Comparison of ENCODE assay signal across 1 cellular context in genomic region chr16:3234543-3235541, GRCh38.
A peak's percentile ranks its signal among the peaks of the same experiment; 100 is the strongest.
TF ChIP-seq lines count a peak whose summit lies in the region.

Gene ZNF200 (minus strand): TSS chr16:3235158. CDS start chr16:3233755, 1,403 bp downstream.

TF ChIP-seq in K562, 482 proteins besides CTCF, POLR2A, EP300 and RAD21 (continued from another document and continues in another):
- no peak for TF ChIP-seq HBP1 (CRISPR knock-in tag; IDR thresholded peaks at IDR 0.05)
- no peak; the same call in 1 of the 2 replicates for TF ChIP-seq MYC (IDR thresholded peaks at IDR 0.05; ENCODE audit: low read depth, low read length)
- no peak for TF ChIP-seq MYC (CRISPR knock-in tag; IDR thresholded peaks at IDR 0.05; ENCODE audit: borderline replicate concordance, low read depth)
- TF ChIP-seq CBFA2T3 (IDR thresholded peaks at IDR 0.05): no peak
- TF ChIP-seq ZNF121 (CRISPR knock-in tag; conservative IDR thresholded peaks at IDR 0.05): no peak
- no peak for TF ChIP-seq TEAD2 (tag; IDR thresholded peaks at IDR 0.05)
- TF ChIP-seq ASH1L (IDR thresholded peaks at IDR 0.05; ENCODE audit: borderline replicate concordance, low read depth, partially characterized antibody): peak; percentile 71
- no peak for TF ChIP-seq U2AF2 (optimal IDR thresholded peaks at IDR 0.05; ENCODE audit: low read depth, low read length)
- TF ChIP-seq ARID4B (CRISPR knock-in tag; IDR thresholded peaks at IDR 0.05): peak; percentile 99
- TF ChIP-seq TSC22D4 (tag; IDR thresholded peaks at IDR 0.05): no peak
- TF ChIP-seq ZNF589 (CRISPR knock-in tag; IDR thresholded peaks at IDR 0.05; ENCODE audit: low read depth): no peak
- TF ChIP-seq ZBTB43 (CRISPR knock-in tag; IDR thresholded peaks at IDR 0.05): no peak
- no peak for TF ChIP-seq CAMTA2 (CRISPR knock-in tag; conservative IDR thresholded peaks at IDR 0.05)
- no peak for TF ChIP-seq ZHX1 (conservative IDR thresholded peaks at IDR 0.05; ENCODE audit: low read length)
- 0 out of 2 replicates have a peak, but pooled peaks have one; percentile 9 for TF ChIP-seq SMARCE1 (IDR thresholded peaks at IDR 0.05)
- TF ChIP-seq ATF2 (CRISPR knock-in tag; IDR thresholded peaks at IDR 0.05): no peak
- peak; percentile 72; the same call in 1 of the 2 replicates for TF ChIP-seq EP400 (IDR thresholded peaks at IDR 0.05)
- no peak for TF ChIP-seq COPS2 (conservative IDR thresholded peaks at IDR 0.05)
- TF ChIP-seq ZFP1 (CRISPR knock-in tag; IDR thresholded peaks at IDR 0.05): no peak
- peak; percentile 89 for TF ChIP-seq E2F8 (IDR thresholded peaks at IDR 0.05; ENCODE audit: low read depth, partially characterized antibody)
- peak; percentile 42; the same call in 1 of the 2 replicates for TF ChIP-seq ZNF511 (CRISPR knock-in tag; IDR thresholded peaks at IDR 0.05)
- TF ChIP-seq ZFP30 (CRISPR knock-in tag; IDR thresholded peaks at IDR 0.05; ENCODE audit: borderline replicate concordance): no peak
- no peak for TF ChIP-seq PATZ1 (CRISPR knock-in tag; IDR thresholded peaks at IDR 0.05; ENCODE audit: borderline replicate concordance)
- TF ChIP-seq CBFB (CRISPR knock-in tag; IDR thresholded peaks at IDR 0.05): peak; percentile 87
- no peak for TF ChIP-seq HMG20A (CRISPR knock-in tag; conservative IDR thresholded peaks at IDR 0.05)
- no peak for TF ChIP-seq ZNF184 (CRISPR knock-in tag; IDR thresholded peaks at IDR 0.05)
- TF ChIP-seq NR4A1 (CRISPR knock-in tag; IDR thresholded peaks at IDR 0.05): no peak
- no peak for TF ChIP-seq NR4A1 (tag; IDR thresholded peaks at IDR 0.05)
- TF ChIP-seq YBX1 (IDR thresholded peaks at IDR 0.05): no peak
- TF ChIP-seq NCOA4 (IDR thresholded peaks at IDR 0.05; ENCODE audit: partially characterized antibody): no peak
- TF ChIP-seq CHD4 (IDR thresholded peaks at IDR 0.05; ENCODE audit: insufficient read depth, insufficient replicate concordance, low read depth, low read length, poor library complexity, severe bottlenecking): no peak
- peak; percentile 57 for TF ChIP-seq GMEB1 (CRISPR knock-in tag; IDR thresholded peaks at IDR 0.05)
- peak in 1 of 2 experiments; percentile 64 for TF ChIP-seq E2F6 (IDR thresholded peaks at IDR 0.05; ENCODE audit: borderline replicate concordance in 1 of 2, extremely low read depth in 1 of 2, insufficient read depth in 1 of 2, insufficient read length in 1 of 2, low read depth in 1 of 2, low read length in 1 of 2, poor library complexity in 1 of 2, severe bottlenecking in 1 of 2)
- peak; percentile 55 for TF ChIP-seq FIP1L1 (IDR thresholded peaks at IDR 0.05; ENCODE audit: low read depth, low read length, poor library complexity, severe bottlenecking)
- no peak for TF ChIP-seq GTF3C2 (IDR thresholded peaks at IDR 0.05; ENCODE audit: borderline replicate concordance, extremely low read depth, insufficient read length)
